9 cellular contexts compared by ENCODE assay signal in the genomic region with DNA sequence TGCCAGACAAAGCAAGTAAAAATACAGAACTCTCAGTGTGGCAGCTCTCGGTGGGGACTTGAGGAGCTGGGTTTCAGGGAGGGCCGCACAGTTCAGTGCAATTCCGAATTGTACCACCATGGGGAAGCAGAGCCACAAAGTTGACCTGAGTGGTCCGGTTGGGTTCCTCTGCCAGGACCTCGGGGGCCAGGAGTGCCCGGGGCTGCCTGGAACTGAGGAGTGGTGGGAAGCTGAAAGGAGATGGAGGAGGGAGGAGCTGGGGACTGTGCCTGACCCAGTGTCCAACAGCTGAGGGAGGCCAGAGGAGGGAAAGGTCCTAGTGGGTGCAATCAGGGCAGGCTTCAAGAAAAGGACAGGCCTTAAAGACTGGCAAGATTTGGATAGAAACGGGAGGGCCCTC.
DNase-seq lines count a peak whose midpoint lies in the region; ATAC-seq and TF ChIP-seq lines count a peak whose summit lies in the region.
"Had no signal": no experiment of that assay in that cellular context is flagged by ENCODE, and none has a peak within 500 bp of the region (broad histone marks: within the 10 kb centered on the region; RNA-seq: fewer than 3 reads in every experiment).

No MANE protein-coding gene starts in this region.

- peak; percentile 72 for ATAC-seq in GM19438 (IDR thresholded peaks at IDR 0.05; ENCODE audit: low read depth, unreplicated experiment)
- no peak for ATAC-seq in HG03571 (IDR thresholded peaks at IDR 0.05; ENCODE audit: unreplicated experiment)

- DNase-seq in CD1c-positive myeloid dendritic cell (ENCODE audit: extremely low spot score), result peak; percentile 79
- DNase-seq in NB4 (ENCODE audit: low read depth), result peak; percentile 72
- peak; percentile 66 for DNase-seq in SKM-1 treated with dmso at 0.1 percent for 144 hours (lab: John Stamatoyannopoulos, UW; ENCODE audit: unreplicated experiment)
- peak in 53 of 61 donors; percentile 2 to 59 (median 30) for DNase-seq in caudate nucleus (lab: John Stamatoyannopoulos, UW)
- peak; percentile 27 for DNase-seq in kidney glomerular epithelial cell (lab: John Stamatoyannopoulos, UW)
- peak; percentile 20 for DNase-seq in stimulated activated CD4-positive, alpha-beta T cell treated with anti-CD3 and anti-CD28 coated beads, Interleukin-4, amount 100 ng/mL, for 1 hour

- no peak for TF ChIP-seq POLR2A in NB4 (IDR thresholded peaks at IDR 0.05; ENCODE audit: extremely low read depth, insufficient read length)

- no peak overlapping the region for H3K4me3 ChIP-seq in NB4 (ENCODE audit: low read depth, low read length)
- H3K4me3 ChIP-seq: skin epidermis had no signal

- peak; percentile 75 for TF ChIP-seq CTCF in NB4 (IDR thresholded peaks at IDR 0.05; ENCODE audit: low read depth, low read length)

- no peak overlapping the region for H3K27ac ChIP-seq in caudate nucleus (ENCODE audit: low read depth, low read length)
- H3K27ac ChIP-seq: skin epidermis had no signal

Comparison
In these comparisons a context has a peak if more than half of its experiments do, and no peak if none do; other contexts are left out.
1. DNase-seq: peak in every context shown above with its lines; median percentile 79 in CD1c-positive myeloid dendritic cell; 72 in NB4; 66 in SKM-1 treated with dmso at 0.1 percent for 144 hours; 30 in caudate nucleus; 27 in kidney glomerular epithelial cell; 20 in stimulated activated CD4-positive, alpha-beta T cell treated with anti-CD3 and anti-CD28 coated beads, Interleukin-4, amount 100 ng/mL, for 1 hour.